ENCODE assay signal across 19 cellular contexts in genomic region chr15:31606261-31606669, GRCh38.
DNase-seq lines count a peak whose midpoint lies in the region; ATAC-seq and TF ChIP-seq lines count a peak whose summit lies in the region.
"Had no signal": no experiment of that assay in that cellular context is flagged by ENCODE, and none has a peak within 500 bp of the region (broad histone marks: within the 10 kb centered on the region; RNA-seq: fewer than 3 reads in every experiment).

No MANE protein-coding gene starts in this region.

- no peak overlapping the region for H3K23ac ChIP-seq in mesendoderm (ENCODE audit: low read length)

- no peaks in the 10 kb centered on the region for H3K79me1 ChIP-seq in mesendoderm (ENCODE audit: low read length)

- no peak overlapping the region for H3K18ac ChIP-seq in mesendoderm (ENCODE audit: low read length)

- TF ChIP-seq CTCF in HFFc6 (IDR thresholded peaks at IDR 0.05) (no peak), brain microvascular endothelial cell (IDR thresholded peaks at IDR 0.05; ENCODE audit: low read depth, low read length, missing control alignments) (no peak), glutamatergic neuron (IDR thresholded peaks at IDR 0.05; ENCODE audit: partially characterized antibody, unreplicated experiment) (no peak), mucosa of descending colon (IDR thresholded peaks at IDR 0.05) (no peak)

- no peak overlapping the region for H4K5ac ChIP-seq in mesendoderm (ENCODE audit: low read length)

- H3K9ac ChIP-seq in mesendoderm (ENCODE audit: low read length): no peak overlapping the region

- H3K36me3 Mint-ChIP-seq in HFFc6 (ENCODE audit: low read depth) (peaks cover 8% of the 10 kb centered on the region; the same call in 1 of the 2 replicates), glutamatergic neuron (ENCODE audit: unreplicated experiment) (peaks cover 8% of the 10 kb centered on the region)
- no peaks in the 10 kb centered on the region for H3K36me3 Mint-ChIP-seq in activated CD4-positive, alpha-beta T cell treated with anti-CD3 and anti-CD28 coated beads for 36 hours (ENCODE audit: low read depth)
- H3K36me3 Mint-ChIP-seq: WTC11 had no signal

- no peak overlapping the region for H3K4me2 ChIP-seq in mesendoderm (ENCODE audit: low read length)
- H3K4me2 ChIP-seq: PC-9 had no signal

- H3K27ac ChIP-seq in brain microvascular endothelial cell: no peak overlapping the region
- no peak overlapping the region for H3K27ac ChIP-seq in mesendoderm (ENCODE audit: low read depth, low read length)
- H3K27ac ChIP-seq: heart right ventricle, left lung, PC-9, prostate gland had no signal

- H3K9me3 ChIP-seq in mucosa of descending colon: no peaks in the 10 kb centered on the region
- H3K9me3 ChIP-seq: Caco-2, left lung, prostate gland had no signal

- H3K4me1 Mint-ChIP-seq in HFFc6 (ENCODE audit: low read depth): peaks cover 56% of the 10 kb centered on the region
- H3K4me1 Mint-ChIP-seq in glutamatergic neuron (ENCODE audit: low read depth, unreplicated experiment): peaks cover 25% of the 10 kb centered on the region
- H3K4me1 Mint-ChIP-seq in activated CD4-positive, alpha-beta T cell treated with anti-CD3 and anti-CD28 coated beads for 36 hours: no peaks in the 10 kb centered on the region

- H4K8ac ChIP-seq in mesendoderm (ENCODE audit: low read depth, low read length): no peak overlapping the region

- H3K4me3 Mint-ChIP-seq in HFFc6: peak overlapping the region; percentile 66; the same call in 1 of the 2 replicates
- H3K4me3 Mint-ChIP-seq in glutamatergic neuron (ENCODE audit: unreplicated experiment): no peak overlapping the region
- no peak overlapping the region for H3K4me3 Mint-ChIP-seq in activated CD4-positive, alpha-beta T cell treated with anti-CD3 and anti-CD28 coated beads for 36 hours
- H3K4me3 Mint-ChIP-seq: WTC11 had no signal

- intact Hi-C loops in mucosa of descending colon (cut with DNase I, micrococcal nuclease) (no loop called here), posterior vena cava (cut with DNase I) (no loop called here)
- intact Hi-C loops in activated CD4-positive, alpha-beta T cell treated with anti-CD3 and anti-CD28 coated beads for 36 hours (cut with DNase I, micrococcal nuclease): no loop called here

- H3K27me3 Mint-ChIP-seq in HFFc6 (ENCODE audit: insufficient read depth) (peaks cover under 1% of the 10 kb centered on the region), glutamatergic neuron (ENCODE audit: unreplicated experiment) (peaks cover 2% of the 10 kb centered on the region)
- peaks cover 17% of the 10 kb centered on the region for H3K27me3 Mint-ChIP-seq in activated CD4-positive, alpha-beta T cell treated with anti-CD3 and anti-CD28 coated beads for 36 hours

- no peak for ATAC-seq in mucosa of descending colon
- ATAC-seq in activated CD4-positive, alpha-beta T cell treated with anti-CD3 and anti-CD28 coated beads for 36 hours: no peak

- peak; percentile 8 for DNase-seq in A172 (ENCODE audit: low spot score)
- peak; percentile 79 for DNase-seq in HFFc6
- peak; percentile 10 for DNase-seq in brain microvascular endothelial cell
- no peak for DNase-seq in glutamatergic neuron
- DNase-seq in mucosa of descending colon: no peak
- no peak for DNase-seq in posterior vena cava (ENCODE audit: low spot score)
- no peak for DNase-seq in activated CD4-positive, alpha-beta T cell treated with anti-CD3 and anti-CD28 coated beads for 36 hours
- no peak for DNase-seq in mesendoderm
- DNase-seq: 8988T; activated effector memory CD4-positive, alpha-beta T cell treated with anti-CD3 and anti-CD28 coated beads, Interleukin-2, amount 50 U/mL, for 16 hours; effector memory CD4-positive, alpha-beta T cell; heart right ventricle; left lung; NCI-H2081 treated with DMSO at 0.1 percent for 48 hours; PC-9; stimulated activated CD4-positive, alpha-beta T cell treated with anti-CD3 and anti-CD28 coated beads, Interleukin-15, amount 100 ng/mL, for 24 hours had no signal

- H3K9me3 Mint-ChIP-seq in HFFc6: no peaks in the 10 kb centered on the region
- H3K9me3 Mint-ChIP-seq in glutamatergic neuron (ENCODE audit: unreplicated experiment): peaks cover 4% of the 10 kb centered on the region
- H3K9me3 Mint-ChIP-seq in activated CD4-positive, alpha-beta T cell treated with anti-CD3 and anti-CD28 coated beads for 36 hours (ENCODE audit: low read depth): no peaks in the 10 kb centered on the region

- H3K27me3 ChIP-seq in brain microvascular endothelial cell (replicated peaks): no peaks in the 10 kb centered on the region
- no peaks in the 10 kb centered on the region for H3K27me3 ChIP-seq in mesendoderm (ENCODE audit: insufficient read depth, low read length, poor library complexity)
- H3K27me3 ChIP-seq: heart right ventricle, left lung had no signal

- no peak overlapping the region for H2BK5ac ChIP-seq in mesendoderm (ENCODE audit: low read length)

- CTCF ChIA-PET in activated CD4-positive, alpha-beta T cell treated with anti-CD3 and anti-CD28 coated beads for 36 hours (lab: Charles Lee): interaction anchor here (0.8 kb wide), 1 partner anchor 42 kb away, joined by 3 read pairs; no protein-coding TSS in a partner anchor

- whole genome bisulfite sequencing in mesendoderm (ENCODE audit: extremely low coverage, insufficient coverage, low lambda C conversion rate): no CpG with 5 or more reads among the region's 5 CpGs

- H3K56ac ChIP-seq in mesendoderm (ENCODE audit: low read length): no peak overlapping the region

- H2BK120ac ChIP-seq in mesendoderm (ENCODE audit: low read depth, low read length): no peak overlapping the region

- peak overlapping the region; percentile 78 for H3K27ac Mint-ChIP-seq in HFFc6
- peak overlapping the region; percentile 40 for H3K27ac Mint-ChIP-seq in glutamatergic neuron (ENCODE audit: unreplicated experiment)
- no peak overlapping the region for H3K27ac Mint-ChIP-seq in activated CD4-positive, alpha-beta T cell treated with anti-CD3 and anti-CD28 coated beads for 36 hours
- H3K27ac Mint-ChIP-seq: WTC11 had no signal

- no peak overlapping the region for H3K4ac ChIP-seq in mesendoderm (ENCODE audit: low read depth, low read length)

- in situ Hi-C loops in brain microvascular endothelial cell (cut with HindIII; ENCODE audit: low pct_ligation_motif_present, low sequenced_read_pairs): no loop called here

- H3K36me3 ChIP-seq in brain microvascular endothelial cell (replicated peaks) (no peaks in the 10 kb centered on the region), mucosa of descending colon (ENCODE audit: low read depth) (no peaks in the 10 kb centered on the region), mesendoderm (ENCODE audit: control insufficient read depth, insufficient read depth, low read length) (no peaks in the 10 kb centered on the region)
- H3K36me3 ChIP-seq: heart right ventricle, left lung, prostate gland had no signal

- H2AK5ac ChIP-seq in mesendoderm (ENCODE audit: low read length): no peak overlapping the region

- H3K4me1 ChIP-seq in mucosa of descending colon (ENCODE audit: low read depth) (no peaks in the 10 kb centered on the region), mesendoderm (ENCODE audit: control insufficient read depth, low read depth, low read length) (no peaks in the 10 kb centered on the region)
- H3K4me1 ChIP-seq: Caco-2, left lung, prostate gland had no signal

- no peak overlapping the region for H3K4me3 ChIP-seq in brain microvascular endothelial cell (ENCODE audit: low read depth, low read length)
- no peak overlapping the region for H3K4me3 ChIP-seq in mucosa of descending colon
- no peak overlapping the region for H3K4me3 ChIP-seq in mesendoderm (ENCODE audit: low read length)
- H3K4me3 ChIP-seq: heart right ventricle, left lung, PC-9, prostate gland had no signal

- POLR2A ChIA-PET in activated CD4-positive, alpha-beta T cell treated with anti-CD3 and anti-CD28 coated beads for 36 hours (lab: Charles Lee): no interaction called here

- no peak overlapping the region for H2BK15ac ChIP-seq in mesendoderm (replicated peaks; ENCODE audit: low read depth)

- no peaks in the 10 kb centered on the region for H3K79me2 ChIP-seq in mesendoderm (ENCODE audit: control insufficient read depth, insufficient read depth, low read length)

Comparison
In these comparisons a context has a peak if more than half of its experiments do, and no peak if none do; other contexts are left out.
1. DNase-seq: peak in A172 (single experiment), HFFc6 (single experiment) and brain microvascular endothelial cell (single experiment); none in glutamatergic neuron (single experiment), mucosa of descending colon (0 of 3), posterior vena cava (single experiment), activated CD4-positive, alpha-beta T cell treated with anti-CD3 and anti-CD28 coated beads for 36 hours (single experiment) and mesendoderm (single experiment).